In the genomic region with DNA sequence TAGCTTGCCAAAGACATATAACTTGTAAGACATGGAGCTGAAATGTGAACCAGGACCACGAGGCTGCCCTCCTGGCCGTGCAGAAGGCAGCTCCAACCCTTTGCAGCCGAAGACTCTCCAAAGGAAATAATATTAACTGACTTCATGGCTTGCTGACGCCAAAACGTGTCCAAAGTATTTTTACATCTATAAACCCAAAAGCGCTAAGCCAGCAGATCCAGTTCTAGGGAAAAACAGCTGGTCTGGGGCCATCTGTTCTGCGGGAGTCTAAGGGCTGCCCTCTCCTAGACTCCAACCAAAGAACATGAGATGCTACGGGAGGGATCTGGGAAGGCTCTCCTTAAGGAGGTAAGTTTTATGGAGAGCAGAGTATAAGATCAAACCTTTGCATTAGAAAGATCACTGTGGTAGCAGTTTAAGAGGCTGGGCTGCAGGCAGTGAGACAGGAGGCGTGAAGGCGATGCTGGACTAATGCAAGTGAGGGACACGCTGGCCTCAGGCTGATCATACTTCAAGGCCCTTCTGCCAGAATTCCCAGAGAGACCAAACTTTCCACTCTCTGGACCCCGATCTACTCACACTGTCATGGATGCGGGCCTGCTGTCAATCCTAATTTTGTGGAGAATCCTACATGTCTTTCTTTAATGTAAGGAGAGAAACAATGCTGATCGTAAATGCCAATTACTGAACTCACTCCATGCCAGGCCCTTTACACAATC, we compare ENCODE assay signal across 1 cellular context.
TF ChIP-seq lines count a peak whose summit lies in the region.

No MANE protein-coding gene starts in this region.

TF ChIP-seq in endothelial cell of umbilical vein, 7 proteins besides CTCF, POLR2A, EP300 and RAD21:
- TF ChIP-seq EZH2 (IDR thresholded peaks at IDR 0.05; ENCODE audit: borderline replicate concordance, low read depth, low read length, severe bottlenecking) (no peak), POLR2AphosphoS5 (IDR thresholded peaks at IDR 0.05; ENCODE audit: insufficient read depth, low read depth, low read length) (no peak), JUN (IDR thresholded peaks at IDR 0.05; ENCODE audit: borderline replicate concordance, insufficient read depth, insufficient read length, low read depth) (no peak), GATA2 (IDR thresholded peaks at IDR 0.05; ENCODE audit: insufficient read depth, insufficient read length, low read depth, low read length) (no peak), MYC (IDR thresholded peaks at IDR 0.05; ENCODE audit: low read depth, low read length) (no peak), FOS (IDR thresholded peaks at IDR 0.05; ENCODE audit: borderline replicate concordance, insufficient read depth, low read length) (no peak)
- TF ChIP-seq, protein P1, sequence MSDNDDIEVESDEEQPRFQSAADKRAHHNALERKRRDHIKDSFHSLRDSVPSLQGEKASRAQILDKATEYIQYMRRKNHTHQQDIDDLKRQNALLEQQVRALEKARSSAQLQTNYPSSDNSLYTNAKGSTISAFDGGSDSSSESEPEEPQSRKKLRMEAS (IDR thresholded peaks at IDR 0.05; ENCODE audit: insufficient read depth, insufficient read length) = no peak
